32 cellular contexts compared by ENCODE assay signal in the genomic region with DNA sequence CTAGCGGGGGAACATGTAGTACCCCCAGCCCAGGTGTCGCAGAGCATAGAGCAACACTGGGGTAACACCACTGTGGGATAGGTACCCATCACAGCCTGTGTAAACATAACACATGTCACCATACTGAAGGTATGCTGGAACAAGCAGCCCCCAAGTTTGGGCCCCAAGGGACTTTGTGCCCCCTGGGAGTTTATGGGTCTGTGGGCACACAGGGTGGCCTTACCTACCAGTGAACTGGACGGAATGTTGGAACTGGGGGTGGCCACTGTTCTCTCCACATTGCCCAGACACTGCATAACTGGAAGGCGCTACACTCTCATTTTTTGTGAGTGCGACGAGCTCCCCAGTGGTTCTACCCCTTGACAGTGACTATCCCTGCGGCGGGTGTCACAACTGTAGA.
"Had no signal": no experiment of that assay in that cellular context is flagged by ENCODE, and none has a peak within 500 bp of the region (broad histone marks: within the 10 kb centered on the region; RNA-seq: fewer than 3 reads in every experiment).

No MANE protein-coding gene starts in this region.

- DNase-seq: activated CD4-positive, alpha-beta T cell treated with anti-CD3 and anti-CD28 coated beads, Interleukin-2, amount 10 ng/mL, durations not matched to agents 24 days and 14 days; activated CD4-positive, alpha-beta T cell treated with anti-CD3 and anti-CD28 coated beads, Interleukin-2, amount 50 U/mL, for 4 hours; activated CD8-positive, alpha-beta T cell treated with anti-CD3 and anti-CD28 coated beads for 36 hours; activated effector memory CD4-positive, alpha-beta T cell treated with anti-CD3 and anti-CD28 coated beads, Interleukin-2, amount 50 U/mL, for 16 hours; activated naive CD4-positive, alpha-beta T cell; activated naive CD4-positive, alpha-beta T cell treated with anti-CD3 and anti-CD28 coated beads, Interleukin-2, amount 50 U/mL, for 16 hours; activated naive CD8-positive, alpha-beta T cell treated with anti-CD3 and anti-CD28 coated beads for 36 hours; activated T-cell treated with anti-CD3 and anti-CD28 coated beads, Interleukin-2, amount 50 U/mL, for 1 hour; activated T-cell treated with anti-CD3 and anti-CD28 coated beads, Interleukin-2, amount 50 U/mL, for 72 hours; amniotic stem cell; aorta; Karpas-422; NCI-H1048; NCI-H1105 treated with DMSO at 0.1 percent for 48 hours; NCI-H1436; NCI-H1694; NCI-H1930; NCI-H2081 treated with DMSO at 0.1 percent for 48 hours; NCI-H526; NCI-H748 treated with DMSO at 0.1 percent for 48 hours; NK-92 treated with Interleukin-12 subunit alpha and Interleukin-12 subunit beta, amount 100 ng/mL, for 24 hours; SHP77 treated with DMSO at 0.1 percent for 48 hours; SK-N-SH had no signal

- FAIRE-seq: TTC549 had no signal

- ATAC-seq: activated CD8-positive, alpha-beta T cell treated with anti-CD3 and anti-CD28 coated beads for 36 hours; activated T-cell treated with anti-CD3 and anti-CD28 coated beads, Interleukin-2, amount 50 U/mL, for 72 hours; activated T-helper 17 cell treated with anti-CD3 and anti-CD28 coated beads, Interleukin-2, amount 50 U/mL, for 72 hours had no signal

- H3K27ac Mint-ChIP-seq: activated CD4-positive, alpha-beta T cell treated with anti-CD3 and anti-CD28 coated beads, Interleukin-2, amount 10 ng/mL, durations not matched to agents 24 days and 14 days; activated CD8-positive, alpha-beta T cell treated with anti-CD3 and anti-CD28 coated beads for 36 hours; activated naive CD8-positive, alpha-beta T cell treated with anti-CD3 and anti-CD28 coated beads for 36 hours; activated T-cell treated with anti-CD3 and anti-CD28 coated beads, Interleukin-2, amount 50 U/mL, for 72 hours; activated T-helper 17 cell treated with anti-CD3 and anti-CD28 coated beads, Interleukin-2, amount 50 U/mL, for 72 hours; T-helper 1 cell treated with Interleukin-12 subunit alpha and Interleukin-12 subunit beta and Interleukin-4 antibody, amounts not matched to agents 30 μg/mL and 1 μg/mL, for 36 hours; T-helper 2 cell treated with Interferon-gamma antibody and Interleukin-4, amounts not matched to agents 5 μg/mL and 100 μg/mL, for 36 hours had no signal

- H3K27me3 ChIP-seq: brain microvascular endothelial cell, cardiac muscle cell, MG63, SJSA1 had no signal

- H3K4me3 ChIP-seq: cardiac muscle cell, MG63, SJSA1 had no signal

- H3K4me1 Mint-ChIP-seq: activated naive CD8-positive, alpha-beta T cell treated with anti-CD3 and anti-CD28 coated beads for 36 hours had no signal

- H3K9ac ChIP-seq: SK-N-SH had no signal

- H3K27ac ChIP-seq: brain microvascular endothelial cell, cardiac muscle cell, SJSA1 had no signal

- H3K4me3 Mint-ChIP-seq: activated CD4-positive, alpha-beta T cell treated with anti-CD3 and anti-CD28 coated beads, Interleukin-2, amount 10 ng/mL, durations not matched to agents 24 days and 14 days; activated CD8-positive, alpha-beta T cell treated with anti-CD3 and anti-CD28 coated beads for 36 hours; activated naive CD8-positive, alpha-beta T cell treated with anti-CD3 and anti-CD28 coated beads for 36 hours; activated T-cell treated with anti-CD3 and anti-CD28 coated beads, Interleukin-2, amount 50 U/mL, for 72 hours; activated T-helper 17 cell treated with anti-CD3 and anti-CD28 coated beads, Interleukin-2, amount 50 U/mL, for 72 hours; central memory CD8-positive, alpha-beta T cell; T-helper 1 cell treated with Interleukin-12 subunit alpha and Interleukin-12 subunit beta and Interleukin-4 antibody, amounts not matched to agents 30 μg/mL and 1 μg/mL, for 36 hours; T-helper 2 cell treated with Interferon-gamma antibody and Interleukin-4, amounts not matched to agents 5 μg/mL and 100 μg/mL, for 36 hours had no signal

- H3K9me3 ChIP-seq: MG63, SJSA1, SK-N-SH had no signal

- H3K4me2 ChIP-seq: SK-N-SH had no signal

- H3K9me3 Mint-ChIP-seq: activated CD4-positive, alpha-beta T cell treated with anti-CD3 and anti-CD28 coated beads, Interleukin-2, amount 10 ng/mL, durations not matched to agents 24 days and 14 days; activated CD8-positive, alpha-beta T cell treated with anti-CD3 and anti-CD28 coated beads for 36 hours; activated naive CD8-positive, alpha-beta T cell treated with anti-CD3 and anti-CD28 coated beads for 36 hours; activated T-cell treated with anti-CD3 and anti-CD28 coated beads, Interleukin-2, amount 50 U/mL, for 72 hours; activated T-helper 17 cell treated with anti-CD3 and anti-CD28 coated beads, Interleukin-2, amount 50 U/mL, for 72 hours; central memory CD8-positive, alpha-beta T cell; T-helper 1 cell treated with Interleukin-12 subunit alpha and Interleukin-12 subunit beta and Interleukin-4 antibody, amounts not matched to agents 30 μg/mL and 1 μg/mL, for 36 hours; T-helper 2 cell treated with Interferon-gamma antibody and Interleukin-4, amounts not matched to agents 5 μg/mL and 100 μg/mL, for 36 hours had no signal

- H3K27me3 Mint-ChIP-seq: activated CD4-positive, alpha-beta T cell treated with anti-CD3 and anti-CD28 coated beads, Interleukin-2, amount 10 ng/mL, durations not matched to agents 24 days and 14 days; activated CD8-positive, alpha-beta T cell treated with anti-CD3 and anti-CD28 coated beads for 36 hours; activated naive CD8-positive, alpha-beta T cell treated with anti-CD3 and anti-CD28 coated beads for 36 hours; activated T-helper 17 cell treated with anti-CD3 and anti-CD28 coated beads, Interleukin-2, amount 50 U/mL, for 72 hours; central memory CD8-positive, alpha-beta T cell had no signal
